ENCODE assay signal across 17 cellular contexts in the genomic region with DNA sequence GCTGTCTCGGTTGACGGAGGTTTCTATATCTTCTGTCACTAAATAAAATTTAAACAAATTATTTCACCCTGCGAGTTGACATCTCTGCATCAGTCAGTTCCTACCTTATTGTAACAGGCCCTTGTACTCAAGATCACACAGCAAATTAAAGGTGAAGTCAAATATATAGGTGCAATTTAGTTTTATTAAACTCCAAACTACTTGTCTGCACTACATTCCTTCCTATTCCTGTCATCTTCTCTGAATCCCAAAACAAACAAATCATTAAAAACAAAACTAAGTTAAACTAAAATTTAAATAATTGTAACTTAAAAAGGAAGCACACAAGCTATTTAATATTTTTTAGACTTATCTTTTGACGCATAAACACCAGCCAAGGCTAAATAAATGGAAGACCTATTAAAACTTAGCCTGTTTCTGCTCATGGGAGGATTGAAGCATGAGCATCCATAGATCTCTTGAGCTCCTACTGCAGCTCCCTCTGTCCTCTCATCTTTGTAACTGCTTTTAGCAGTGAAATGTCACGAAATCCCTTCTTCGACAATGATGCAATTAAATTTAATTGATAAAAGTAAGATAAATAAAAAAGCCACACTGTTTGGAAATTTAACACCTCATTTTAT.
A peak's percentile ranks its signal among the peaks of the same experiment; 100 is the strongest.
DNase-seq lines count a peak whose midpoint lies in the region; ATAC-seq and TF ChIP-seq lines count a peak whose summit lies in the region.
"Had no signal": no experiment of that assay in that cellular context is flagged by ENCODE, and none has a peak within 500 bp of the region (broad histone marks: within the 10 kb centered on the region; RNA-seq: fewer than 3 reads in every experiment).

No MANE protein-coding gene starts in this region.

- 90% methylated on average over 2 of the region's 6 CpGs; no CpG with 5 or more reads in 1 of the 2 experiments for WGBS in mesodermal cell (ENCODE audit: insufficient coverage in 2 of 2), 2 experiments
- 28 to 30% methylated on average over 6 of the region's 6 CpGs for WGBS in aorta, 2 donors

- DNase-seq in cardiac muscle cell (ENCODE audit: low read depth in 1 of 2, low spot score in 1 of 2) (peak in 1 of 2 donors; percentile 27), Right ventricle myocardium inferior (ENCODE audit: missing footprints) (no peak), epithelial cell of prostate (ENCODE audit: low read depth, low spot score) (no peak), aorta (no peak), middle frontal gyrus (ENCODE audit: extremely low spot score, low spot score) (no peak)
- no peak for DNase-seq in activated naive CD4-positive, alpha-beta T cell treated with anti-CD3 and anti-CD28 coated beads for 36 hours
- DNase-seq: ACHN; activated CD8-positive, alpha-beta memory T cell treated with anti-CD3 and anti-CD28 coated beads, Interleukin-2, amount 10 ng/mL, durations not matched to agents 7 days and 5 days; DMS 273 treated with DMSO at 0.1 percent for 48 hours; left colon; NCI-H2081 treated with DMSO at 0.1 percent for 48 hours; WERI-Rb-1 had no signal

- no peak overlapping the region for H3K27ac Mint-ChIP-seq in activated naive CD4-positive, alpha-beta T cell treated with anti-CD3 and anti-CD28 coated beads for 36 hours
- H3K27ac Mint-ChIP-seq: activated CD8-positive, alpha-beta memory T cell treated with anti-CD3 and anti-CD28 coated beads, Interleukin-2, amount 10 ng/mL, durations not matched to agents 7 days and 5 days; activated naive CD4-positive, alpha-beta T cell treated with anti-CD3 and anti-CD28 coated beads, Interleukin-2, amount 50 U/mL, for 24 hours; dendritic cell treated with granulocyte-macrophage colony-stimulating factor and Interleukin-4, amounts not matched to agents 40 ng/mL and 50 ng/mL, for 4 days; natural killer cell treated with Interleukin-12 subunit alpha and Interleukin-12 subunit beta and Interleukin-15 and Interleukin-18, amount 100 ng/mL, for 72 hours had no signal

- no peaks in the 10 kb centered on the region for H3K36me3 Mint-ChIP-seq in activated naive CD4-positive, alpha-beta T cell treated with anti-CD3 and anti-CD28 coated beads for 36 hours (ENCODE audit: low read depth)
- H3K36me3 Mint-ChIP-seq: activated CD8-positive, alpha-beta memory T cell treated with anti-CD3 and anti-CD28 coated beads, Interleukin-2, amount 10 ng/mL, durations not matched to agents 7 days and 5 days; activated naive CD4-positive, alpha-beta T cell treated with anti-CD3 and anti-CD28 coated beads, Interleukin-2, amount 50 U/mL, for 24 hours; natural killer cell treated with Interleukin-12 subunit alpha and Interleukin-12 subunit beta and Interleukin-15 and Interleukin-18, amount 100 ng/mL, for 72 hours had no signal

- H3K4me3 ChIP-seq in cardiac muscle cell (no peak overlapping the region), mesodermal cell (ENCODE audit: extremely low read depth, insufficient read depth, low read length, poor library complexity, severe bottlenecking) (no peak overlapping the region), aorta (ENCODE audit: low read length in 2 of 2) (no peak overlapping the region)

- CTCF ChIA-PET in activated naive CD4-positive, alpha-beta T cell treated with anti-CD3 and anti-CD28 coated beads for 36 hours (lab: Charles Lee), result no interaction called here

- H3K4me3 Mint-ChIP-seq in activated naive CD4-positive, alpha-beta T cell treated with anti-CD3 and anti-CD28 coated beads for 36 hours, result no peak overlapping the region
- H3K4me3 Mint-ChIP-seq: activated CD8-positive, alpha-beta memory T cell treated with anti-CD3 and anti-CD28 coated beads, Interleukin-2, amount 10 ng/mL, durations not matched to agents 7 days and 5 days; activated naive CD4-positive, alpha-beta T cell treated with anti-CD3 and anti-CD28 coated beads, Interleukin-2, amount 50 U/mL, for 24 hours; dendritic cell treated with granulocyte-macrophage colony-stimulating factor and Interleukin-4, amounts not matched to agents 40 ng/mL and 50 ng/mL, for 4 days; natural killer cell treated with Interleukin-12 subunit alpha and Interleukin-12 subunit beta and Interleukin-15 and Interleukin-18, amount 100 ng/mL, for 72 hours had no signal

- H3K27me3 ChIP-seq in cardiac muscle cell (no peaks in the 10 kb centered on the region), aorta (ENCODE audit: control insufficient read depth in 1 of 2, insufficient read depth in 2 of 2, low read length in 1 of 2) (no peaks in the 10 kb centered on the region)

- H3K9me3 ChIP-seq in cardiac muscle cell (ENCODE audit: low read depth) (no peaks in the 10 kb centered on the region), mesodermal cell (ENCODE audit: control insufficient read depth, low read length) (no peaks in the 10 kb centered on the region), aorta (ENCODE audit: control insufficient read depth, low read length) (no peaks in the 10 kb centered on the region)

- H3K4me1 ChIP-seq in cardiac muscle cell (ENCODE audit: low read depth), result peaks cover 8% of the 10 kb centered on the region
- peaks cover 5% of the 10 kb centered on the region for H3K4me1 ChIP-seq in mesodermal cell (ENCODE audit: control insufficient read depth, insufficient read depth, low read length, poor library complexity, severe bottlenecking)
- no peaks in the 10 kb centered on the region for H3K4me1 ChIP-seq in aorta (ENCODE audit: control insufficient read depth in 1 of 2, insufficient read depth in 2 of 2, low read length in 2 of 2)

- H3K9me3 Mint-ChIP-seq in activated naive CD4-positive, alpha-beta T cell treated with anti-CD3 and anti-CD28 coated beads for 36 hours, result no peaks in the 10 kb centered on the region
- H3K9me3 Mint-ChIP-seq: activated naive CD4-positive, alpha-beta T cell treated with anti-CD3 and anti-CD28 coated beads, Interleukin-2, amount 50 U/mL, for 24 hours had no signal

- H3K27ac ChIP-seq in cardiac muscle cell (no peak overlapping the region), epithelial cell of prostate (peak overlapping the region; percentile 0), mesodermal cell (ENCODE audit: low read depth, low read length, severe bottlenecking) (peak overlapping the region; percentile 19), aorta (ENCODE audit: low read depth in 1 of 2, low read length in 2 of 2) (peak overlapping the region in 1 of 2 donors; percentile 45)
- H3K27ac ChIP-seq: WERI-Rb-1 had no signal

- no peaks in the 10 kb centered on the region for H3K36me3 ChIP-seq in cardiac muscle cell
- no peaks in the 10 kb centered on the region for H3K36me3 ChIP-seq in mesodermal cell (ENCODE audit: control insufficient read depth, insufficient read depth, low read length)
- H3K36me3 ChIP-seq in aorta (ENCODE audit: control insufficient read depth in 1 of 2, insufficient read depth in 2 of 2, low read length in 1 of 2), result no peaks in the 10 kb centered on the region
- H3K36me3 ChIP-seq: WERI-Rb-1 had no signal

- intact Hi-C loops in Right ventricle myocardium inferior (cut with DNase I) (loop anchor here (10.0 kb wide), 1 partner anchor 164 kb away; no protein-coding TSS in a partner anchor), aorta (cut with DNase I) (loop anchor here in 1 of 2 donors (10.0 kb wide), 1 partner anchor 154 kb away; no protein-coding TSS in a partner anchor)
- intact Hi-C loops in activated naive CD4-positive, alpha-beta T cell treated with anti-CD3 and anti-CD28 coated beads for 36 hours (cut with micrococcal nuclease), result no loop called here

- H3K4me1 Mint-ChIP-seq in activated naive CD4-positive, alpha-beta T cell treated with anti-CD3 and anti-CD28 coated beads for 36 hours (ENCODE audit: low read depth), result no peaks in the 10 kb centered on the region
- H3K4me1 Mint-ChIP-seq: activated CD8-positive, alpha-beta memory T cell treated with anti-CD3 and anti-CD28 coated beads, Interleukin-2, amount 10 ng/mL, durations not matched to agents 7 days and 5 days; activated naive CD4-positive, alpha-beta T cell treated with anti-CD3 and anti-CD28 coated beads, Interleukin-2, amount 50 U/mL, for 24 hours had no signal

- ATAC-seq in Right ventricle myocardium inferior (no peak), aorta (ENCODE audit: low FRiP score) (peak; percentile 57), GM19452 (IDR thresholded peaks at IDR 0.05; ENCODE audit: unreplicated experiment) (no peak)
- ATAC-seq: activated CD8-positive, alpha-beta memory T cell treated with anti-CD3 and anti-CD28 coated beads, Interleukin-2, amount 10 ng/mL, durations not matched to agents 7 days and 5 days; left colon; natural killer cell treated with Interleukin-12 subunit alpha and Interleukin-12 subunit beta and Interleukin-15 and Interleukin-18, amount 100 ng/mL, for 72 hours had no signal

- peaks cover 2% of the 10 kb centered on the region for H3K27me3 Mint-ChIP-seq in activated naive CD4-positive, alpha-beta T cell treated with anti-CD3 and anti-CD28 coated beads for 36 hours (ENCODE audit: low read depth)
- H3K27me3 Mint-ChIP-seq: activated CD8-positive, alpha-beta memory T cell treated with anti-CD3 and anti-CD28 coated beads, Interleukin-2, amount 10 ng/mL, durations not matched to agents 7 days and 5 days; dendritic cell treated with granulocyte-macrophage colony-stimulating factor and Interleukin-4, amounts not matched to agents 40 ng/mL and 50 ng/mL, for 4 days; natural killer cell treated with Interleukin-12 subunit alpha and Interleukin-12 subunit beta and Interleukin-15 and Interleukin-18, amount 100 ng/mL, for 72 hours had no signal

- TF ChIP-seq CTCF in cardiac muscle cell (IDR thresholded peaks at IDR 0.05; ENCODE audit: low read depth, low read length), result peak; percentile 7
